ENCODE assay signal across 1 cellular context in the genomic region with DNA sequence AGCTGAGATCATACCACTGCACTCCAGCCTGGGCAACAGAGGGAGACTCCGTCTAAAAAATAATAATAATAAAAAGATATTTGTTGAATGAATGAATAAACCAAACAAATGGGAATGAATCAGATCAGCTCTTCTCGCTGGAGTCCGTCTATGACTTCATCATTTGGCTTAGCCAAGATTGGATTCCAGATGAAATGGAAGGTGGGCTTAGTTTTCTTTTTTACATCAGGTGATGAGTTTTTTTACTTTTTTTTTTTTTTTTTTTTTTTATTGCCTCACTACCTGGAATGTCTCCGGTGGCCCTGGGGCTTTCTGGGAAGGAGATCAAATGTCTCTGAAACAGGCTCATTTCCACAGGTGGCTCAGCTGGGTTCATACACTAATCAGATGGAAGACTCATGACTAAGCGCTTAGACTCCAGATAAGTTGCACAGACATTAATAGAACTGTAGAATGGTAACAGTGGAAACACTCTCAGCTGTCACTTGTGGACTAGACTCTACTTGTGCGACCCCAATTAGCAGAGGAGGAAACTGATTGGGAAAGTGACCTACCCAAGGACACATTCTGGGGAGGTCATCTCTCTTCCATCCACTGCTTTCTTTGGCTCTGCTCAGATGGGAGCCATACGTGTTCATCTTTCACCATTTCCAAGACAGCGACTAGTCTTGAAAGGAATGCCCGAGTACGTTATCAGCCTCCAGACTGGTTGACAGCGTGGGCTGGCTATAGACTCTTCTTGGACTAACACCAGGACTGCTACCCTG.
TF ChIP-seq lines count a peak whose summit lies in the region.

No MANE protein-coding gene starts in this region.

TF ChIP-seq in K562, 482 proteins besides CTCF, POLR2A, EP300 and RAD21 (continued from another document and continues in another):
- TF ChIP-seq, protein P1, sequence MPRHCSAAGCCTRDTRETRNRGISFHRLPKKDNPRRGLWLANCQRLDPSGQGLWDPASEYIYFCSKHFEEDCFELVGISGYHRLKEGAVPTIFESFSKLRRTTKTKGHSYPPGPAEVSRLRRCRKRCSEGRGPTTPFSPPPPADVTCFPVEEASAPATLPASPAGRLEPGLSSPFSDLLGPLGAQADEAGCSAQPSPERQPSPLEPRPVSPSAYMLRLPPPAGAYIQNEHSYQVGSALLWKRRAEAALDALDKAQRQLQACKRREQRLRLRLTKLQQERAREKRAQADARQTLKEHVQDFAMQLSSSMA (CRISPR knock-in tag; IDR thresholded peaks at IDR 0.05): no peak
- TF ChIP-seq EGR1 (conservative IDR thresholded peaks at IDR 0.05) (peak; percentile 26; the same call in 1 of the 2 replicates), XRCC3 (IDR thresholded peaks at IDR 0.05) (no peak), CC2D1A (IDR thresholded peaks at IDR 0.05) (no peak), SLC30A9 (CRISPR knock-in tag; IDR thresholded peaks at IDR 0.05) (no peak), JUN (IDR thresholded peaks at IDR 0.05; ENCODE audit: borderline replicate concordance, low read depth, low read length) (no peak), JUN (CRISPR knock-in tag; IDR thresholded peaks at IDR 0.05; ENCODE audit: borderline replicate concordance) (no peak), ETV6 (IDR thresholded peaks at IDR 0.05; ENCODE audit: borderline replicate concordance in 1 of 2, low read depth in 2 of 2, low read length in 1 of 2) (no peak), ETV6 (CRISPR knock-in tag; IDR thresholded peaks at IDR 0.05; ENCODE audit: borderline replicate concordance) (no peak), JUND (IDR thresholded peaks at IDR 0.05; ENCODE audit: borderline replicate concordance, low read depth, low read length) (peak; percentile 59; the same call in 1 of the 2 replicates), JUND (tag; IDR thresholded peaks at IDR 0.05; ENCODE audit: borderline replicate concordance, low read depth, low read length) (peak; percentile 79; the same call in 2 of the 3 replicates), SAP30 (IDR thresholded peaks at IDR 0.05; ENCODE audit: borderline replicate concordance, insufficient read depth, low read depth, low read length, poor library complexity, severe bottlenecking) (no peak), TAF7 (tag; IDR thresholded peaks at IDR 0.05) (no peak), GABPB2 (CRISPR knock-in tag; conservative IDR thresholded peaks at IDR 0.05) (no peak), PHB2 (IDR thresholded peaks at IDR 0.05; ENCODE audit: low read depth) (no peak), CTBP1 (IDR thresholded peaks at IDR 0.05; ENCODE audit: borderline replicate concordance) (peak; percentile 53; the same call in 1 of the 2 replicates), PRMT5 (CRISPR knock-in tag; IDR thresholded peaks at IDR 0.05) (no peak), ZNF354B (CRISPR knock-in tag; IDR thresholded peaks at IDR 0.05) (no peak), ARID2 (IDR thresholded peaks at IDR 0.05) (no peak)
- TF ChIP-seq, protein P2, sequence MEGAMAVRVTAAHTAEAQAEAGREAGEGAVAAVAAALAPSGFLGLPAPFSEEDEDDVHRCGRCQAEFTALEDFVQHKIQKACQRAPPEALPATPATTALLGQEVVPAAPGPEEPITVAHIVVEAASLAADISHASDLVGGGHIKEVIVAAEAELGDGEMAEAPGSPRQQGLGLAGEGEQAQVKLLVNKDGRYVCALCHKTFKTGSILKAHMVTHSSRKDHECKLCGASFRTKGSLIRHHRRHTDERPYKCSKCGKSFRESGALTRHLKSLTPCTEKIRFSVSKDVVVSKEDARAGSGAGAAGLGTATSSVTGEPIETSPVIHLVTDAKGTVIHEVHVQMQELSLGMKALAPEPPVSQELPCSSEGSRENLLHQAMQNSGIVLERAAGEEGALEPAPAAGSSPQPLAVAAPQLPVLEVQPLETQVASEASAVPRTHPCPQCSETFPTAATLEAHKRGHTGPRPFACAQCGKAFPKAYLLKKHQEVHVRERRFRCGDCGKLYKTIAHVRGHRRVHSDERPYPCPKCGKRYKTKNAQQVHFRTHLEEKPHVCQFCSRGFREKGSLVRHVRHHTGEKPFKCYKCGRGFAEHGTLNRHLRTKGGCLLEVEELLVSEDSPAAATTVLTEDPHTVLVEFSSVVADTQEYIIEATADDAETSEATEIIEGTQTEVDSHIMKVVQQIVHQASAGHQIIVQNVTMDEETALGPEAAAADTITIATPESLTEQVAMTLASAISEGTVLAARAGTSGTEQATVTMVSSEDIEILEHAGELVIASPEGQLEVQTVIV (CRISPR knock-in tag; IDR thresholded peaks at IDR 0.05; ENCODE audit: borderline replicate concordance): no peak
- TF ChIP-seq, protein P3, sequence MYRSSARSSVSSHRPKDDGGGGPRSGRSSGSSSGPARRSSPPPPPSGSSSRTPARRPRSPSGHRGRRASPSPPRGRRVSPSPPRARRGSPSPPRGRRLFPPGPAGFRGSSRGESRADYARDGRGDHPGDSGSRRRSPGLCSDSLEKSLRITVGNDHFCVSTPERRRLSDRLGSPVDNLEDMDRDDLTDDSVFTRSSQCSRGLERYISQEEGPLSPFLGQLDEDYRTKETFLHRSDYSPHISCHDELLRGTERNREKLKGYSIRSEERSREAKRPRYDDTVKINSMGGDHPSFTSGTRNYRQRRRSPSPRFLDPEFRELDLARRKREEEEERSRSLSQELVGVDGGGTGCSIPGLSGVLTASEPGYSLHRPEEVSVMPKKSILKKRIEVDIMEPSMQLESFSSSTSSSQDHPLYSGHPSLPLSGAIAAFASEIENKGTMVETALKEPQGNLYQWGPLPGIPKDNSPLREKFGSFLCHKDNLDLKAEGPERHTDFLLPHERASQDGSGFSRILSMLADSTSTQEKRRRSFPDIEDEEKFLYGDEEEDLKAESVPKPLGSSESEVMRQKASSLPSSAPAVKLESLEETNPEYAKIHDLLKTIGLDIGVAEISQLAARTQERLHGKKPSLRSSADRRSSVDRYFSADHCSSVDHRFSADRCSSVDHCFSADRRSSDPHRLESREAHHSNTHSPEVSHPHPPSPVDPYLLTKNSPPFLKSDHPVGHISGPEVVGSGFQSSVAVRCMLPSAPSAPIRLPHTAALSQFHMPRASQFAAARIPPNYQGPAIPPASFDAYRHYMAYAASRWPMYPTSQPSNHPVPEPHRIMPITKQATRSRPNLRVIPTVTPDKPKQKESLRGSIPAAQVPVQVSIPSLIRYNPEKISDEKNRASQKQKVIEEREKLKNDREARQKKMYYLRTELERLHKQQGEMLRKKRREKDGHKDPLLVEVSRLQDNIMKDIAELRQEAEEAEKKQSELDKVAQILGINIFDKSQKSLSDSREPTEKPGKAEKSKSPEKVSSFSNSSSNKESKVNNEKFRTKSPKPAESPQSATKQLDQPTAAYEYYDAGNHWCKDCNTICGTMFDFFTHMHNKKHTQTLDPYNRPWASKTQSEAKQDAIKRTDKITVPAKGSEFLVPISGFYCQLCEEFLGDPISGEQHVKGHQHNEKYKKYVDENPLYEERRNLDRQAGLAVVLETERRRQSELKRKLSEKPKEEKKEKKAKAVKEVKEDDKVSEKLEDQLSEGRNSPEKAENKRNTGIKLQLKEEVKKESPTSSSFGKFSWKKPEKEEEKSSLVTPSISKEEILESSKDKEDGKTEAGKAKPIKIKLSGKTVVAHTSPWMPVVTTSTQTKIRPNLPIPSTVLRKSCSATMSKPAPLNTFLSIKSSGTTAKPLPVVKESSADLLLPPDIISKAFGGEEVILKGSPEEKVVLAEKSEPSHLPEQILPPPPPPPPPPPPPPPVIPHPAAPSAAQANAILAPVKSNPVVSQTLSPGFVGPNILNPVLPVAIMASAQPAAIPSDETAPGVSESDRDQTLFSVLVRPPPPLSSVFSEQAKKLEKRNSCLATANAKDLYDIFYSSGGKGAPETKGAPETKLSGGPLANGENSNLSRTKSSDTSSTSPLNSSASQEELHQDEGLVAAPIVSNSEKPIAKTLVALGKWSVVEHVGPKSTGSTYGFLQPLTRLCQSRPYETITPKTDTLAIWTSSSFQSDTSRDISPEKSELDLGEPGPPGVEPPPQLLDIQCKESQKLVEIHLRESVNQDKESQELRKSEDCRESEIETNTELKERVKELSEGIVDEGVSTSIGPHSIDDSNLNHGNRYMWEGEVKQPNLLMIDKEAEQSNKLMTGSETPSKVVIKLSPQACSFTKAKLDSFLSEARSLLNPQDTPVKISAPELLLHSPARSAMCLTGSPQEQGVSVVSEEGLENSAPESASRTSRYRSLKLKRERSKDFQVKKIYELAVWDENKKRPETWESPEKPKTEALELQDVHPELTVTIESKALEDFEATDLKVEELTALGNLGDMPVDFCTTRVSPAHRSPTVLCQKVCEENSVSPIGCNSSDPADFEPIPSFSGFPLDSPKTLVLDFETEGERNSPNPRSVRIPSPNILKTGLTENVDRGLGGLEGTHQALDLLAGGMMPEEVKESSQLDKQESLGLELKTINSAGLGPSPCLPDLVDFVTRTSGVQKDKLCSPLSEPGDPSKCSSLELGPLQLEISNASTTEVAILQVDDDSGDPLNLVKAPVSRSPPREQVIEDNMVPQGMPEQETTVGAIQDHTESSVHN (IDR thresholded peaks at IDR 0.05; ENCODE audit: borderline replicate concordance in 1 of 2, low read depth in 1 of 2): peak in 1 of 2 experiments; percentile 46; a peak in 1 of 4 replicates
- TF ChIP-seq, protein P4, sequence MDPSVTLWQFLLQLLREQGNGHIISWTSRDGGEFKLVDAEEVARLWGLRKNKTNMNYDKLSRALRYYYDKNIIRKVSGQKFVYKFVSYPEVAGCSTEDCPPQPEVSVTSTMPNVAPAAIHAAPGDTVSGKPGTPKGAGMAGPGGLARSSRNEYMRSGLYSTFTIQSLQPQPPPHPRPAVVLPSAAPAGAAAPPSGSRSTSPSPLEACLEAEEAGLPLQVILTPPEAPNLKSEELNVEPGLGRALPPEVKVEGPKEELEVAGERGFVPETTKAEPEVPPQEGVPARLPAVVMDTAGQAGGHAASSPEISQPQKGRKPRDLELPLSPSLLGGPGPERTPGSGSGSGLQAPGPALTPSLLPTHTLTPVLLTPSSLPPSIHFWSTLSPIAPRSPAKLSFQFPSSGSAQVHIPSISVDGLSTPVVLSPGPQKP (CRISPR knock-in tag; IDR thresholded peaks at IDR 0.05): no peak
- TF ChIP-seq, protein P5, sequence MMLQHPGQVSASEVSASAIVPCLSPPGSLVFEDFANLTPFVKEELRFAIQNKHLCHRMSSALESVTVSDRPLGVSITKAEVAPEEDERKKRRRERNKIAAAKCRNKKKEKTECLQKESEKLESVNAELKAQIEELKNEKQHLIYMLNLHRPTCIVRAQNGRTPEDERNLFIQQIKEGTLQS (IDR thresholded peaks at IDR 0.05): peak; percentile 40; the same call in 1 of the 2 replicates
- TF ChIP-seq, protein P5 (CRISPR knock-in tag; conservative IDR thresholded peaks at IDR 0.05): no peak
- TF ChIP-seq, protein P6, sequence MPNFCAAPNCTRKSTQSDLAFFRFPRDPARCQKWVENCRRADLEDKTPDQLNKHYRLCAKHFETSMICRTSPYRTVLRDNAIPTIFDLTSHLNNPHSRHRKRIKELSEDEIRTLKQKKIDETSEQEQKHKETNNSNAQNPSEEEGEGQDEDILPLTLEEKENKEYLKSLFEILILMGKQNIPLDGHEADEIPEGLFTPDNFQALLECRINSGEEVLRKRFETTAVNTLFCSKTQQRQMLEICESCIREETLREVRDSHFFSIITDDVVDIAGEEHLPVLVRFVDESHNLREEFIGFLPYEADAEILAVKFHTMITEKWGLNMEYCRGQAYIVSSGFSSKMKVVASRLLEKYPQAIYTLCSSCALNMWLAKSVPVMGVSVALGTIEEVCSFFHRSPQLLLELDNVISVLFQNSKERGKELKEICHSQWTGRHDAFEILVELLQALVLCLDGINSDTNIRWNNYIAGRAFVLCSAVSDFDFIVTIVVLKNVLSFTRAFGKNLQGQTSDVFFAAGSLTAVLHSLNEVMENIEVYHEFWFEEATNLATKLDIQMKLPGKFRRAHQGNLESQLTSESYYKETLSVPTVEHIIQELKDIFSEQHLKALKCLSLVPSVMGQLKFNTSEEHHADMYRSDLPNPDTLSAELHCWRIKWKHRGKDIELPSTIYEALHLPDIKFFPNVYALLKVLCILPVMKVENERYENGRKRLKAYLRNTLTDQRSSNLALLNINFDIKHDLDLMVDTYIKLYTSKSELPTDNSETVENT (CRISPR knock-in tag; IDR thresholded peaks at IDR 0.05): no peak
